Comparison of ENCODE assay signal across 4 cellular contexts in the genomic region with DNA sequence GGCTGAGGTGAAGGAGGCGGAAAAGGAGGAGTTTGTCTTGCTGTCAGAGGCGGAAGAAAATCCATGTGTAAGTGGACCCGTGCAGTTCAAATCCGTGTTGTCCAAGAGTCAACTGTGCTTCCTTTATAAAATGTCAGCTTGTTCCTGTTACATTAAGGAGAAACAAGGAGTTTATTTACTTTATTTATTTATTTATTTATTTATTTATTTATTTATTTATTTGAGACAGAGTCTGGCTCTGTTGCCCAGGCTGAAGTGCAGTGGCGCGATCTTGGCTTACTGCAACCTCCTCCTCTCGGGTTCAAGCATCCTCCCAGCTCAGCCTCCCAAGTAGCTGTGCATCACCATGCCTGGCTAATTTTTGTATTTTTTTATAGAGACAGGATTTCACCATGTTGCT.
DNase-seq lines count a peak whose midpoint lies in the region; ATAC-seq, FAIRE-seq and TF ChIP-seq lines count a peak whose summit lies in the region.
"Not testable (repeated sequence)": the region's sequence is repeated elsewhere in the genome, so short reads cannot be mapped to it uniquely, and the experiment has no call there.

No MANE protein-coding gene starts in this region.

- not testable (repeated sequence) for H3K27me3 ChIP-seq in H9 (ENCODE audit: insufficient read depth, low read length)

- not testable (repeated sequence) for H3K9ac ChIP-seq in H9 (ENCODE audit: extremely low read depth, insufficient read length, low read length)

- not testable (repeated sequence) for H3T11ph ChIP-seq in H9 (ENCODE audit: low read length)

- not testable (repeated sequence) for H3K4ac ChIP-seq in H9 (ENCODE audit: low read depth, low read length)

- H2BK15ac ChIP-seq in H9 (ENCODE audit: low read depth, low read length) = not testable (repeated sequence)

- not testable (repeated sequence) for H3K9me3 Mint-ChIP-seq in H9, WTC11

- not testable (repeated sequence) for FAIRE-seq in A549 (lab: Jason Lieb, UNC)

- not testable (repeated sequence) for H3K4me2 ChIP-seq in A549; H9 (ENCODE audit: insufficient read depth, insufficient read length, low read length)

- H3K56ac ChIP-seq in H9 (ENCODE audit: insufficient read length, low read depth, low read length) = not testable (repeated sequence)

- not testable (repeated sequence) for H2BK120ac ChIP-seq in H9 (ENCODE audit: low read depth, low read length, poor library complexity, severe bottlenecking)

- CTCF ChIA-PET in A549 (lab: Yijun Ruan, JAX) = interaction anchor here (1.4 kb wide), 1 partner anchor 11 kb away, joined by 3 read pairs; no protein-coding TSS in a partner anchor
- CTCF ChIA-PET in HEK293 (lab: Yijun Ruan, JAX) = interaction anchor here (1.9 kb wide), 1 partner anchor 26 kb away, joined by 5 read pairs; no protein-coding TSS in a partner anchor
- CTCF ChIA-PET in WTC11 (lab: Charles Lee) = not testable (repeated sequence)

- not testable (repeated sequence) for H2AFZ ChIP-seq in H9 (ENCODE audit: low read length)

- H2BK20ac ChIP-seq in H9 (ENCODE audit: low read depth, low read length, poor library complexity, severe bottlenecking) = not testable (repeated sequence)

- not testable (repeated sequence) for H3K9me3 ChIP-seq in A549; H9 (ENCODE audit: control insufficient read depth, low read depth, low read length); HEK293 (ENCODE audit: control insufficient read depth, insufficient read depth, low read depth, low read length)

- not testable (repeated sequence) for H3K4me1 ChIP-seq in A549; H9 (ENCODE audit: insufficient read depth, low read length); HEK293 (ENCODE audit: control insufficient read depth, insufficient read depth, low read length)

- H4K91ac ChIP-seq in H9 (ENCODE audit: insufficient read length, low read depth, low read length) = not testable (repeated sequence)

- H3K23me2 ChIP-seq in H9 (ENCODE audit: insufficient read length, low read depth, low read length, poor library complexity, severe bottlenecking) = not testable (repeated sequence)

- not testable (repeated sequence) for H3K36me3 ChIP-seq in HEK293 (ENCODE audit: control insufficient read depth in 2 of 2, insufficient read depth in 1 of 2, low read length in 2 of 2)

- not testable (repeated sequence) for H4K5ac ChIP-seq in H9 (ENCODE audit: insufficient read length, low read depth, low read length)

- H3K18ac ChIP-seq in H9 (ENCODE audit: insufficient read length, low read depth, low read length) = not testable (repeated sequence)

- not testable (repeated sequence) for H3K4me3 ChIP-seq in A549; HEK293 (ENCODE audit: low read depth, low read length)

- not testable (repeated sequence) for TF ChIP-seq POLR2A in A549 (IDR thresholded peaks at IDR 0.05; ENCODE audit: low read length)

- H3K79me2 ChIP-seq in H9 (ENCODE audit: insufficient read depth, low read length) = not testable (repeated sequence)

- not testable (repeated sequence) for H2BK12ac ChIP-seq in H9 (ENCODE audit: insufficient read length, low read depth, low read length)

- H3K4me3 Mint-ChIP-seq in H9, WTC11: not testable (repeated sequence)

- ATAC-seq in A549, WTC11: not testable (repeated sequence)

- POLR2A ChIA-PET in A549 (lab: Yijun Ruan, JAX); HEK293 (lab: Yijun Ruan, JAX); WTC11 (lab: Charles Lee): not testable (repeated sequence)

- H2AK5ac ChIP-seq in H9 (ENCODE audit: insufficient read length, low read length) = not testable (repeated sequence)

- not testable (repeated sequence) for TF ChIP-seq CTCF in A549 (IDR thresholded peaks at IDR 0.05); H9 (conservative IDR thresholded peaks at IDR 0.05); HEK293 (tag by site-specific recombination; IDR thresholded peaks at IDR 0.05); WTC11 (IDR thresholded peaks at IDR 0.05)

- WGBS in A549 (ENCODE audit: missing lambda C conversion rate) = 93% methylated on average over 7 of the region's 7 CpGs
- WGBS in H9 (ENCODE audit: extremely low coverage, insufficient read length, low lambda C conversion rate) = no CpG with 5 or more reads among the region's 7 CpGs

- not testable (repeated sequence) for TF ChIP-seq EP300 in A549 (IDR thresholded peaks at IDR 0.05)

- not testable (repeated sequence) for H3K27ac ChIP-seq in A549; H9 (ENCODE audit: insufficient read length, low read depth, low read length); HEK293 (ENCODE audit: extremely low read depth, low read depth, low read length)

- H3K14ac ChIP-seq in H9 (ENCODE audit: insufficient read depth, low read length) = not testable (repeated sequence)

- H3K4me1 Mint-ChIP-seq in H9 = peaks cover 30 to 36% of the 10 kb centered on the region in 2 experiments
- H3K4me1 Mint-ChIP-seq in WTC11 = peaks cover 37% of the 10 kb centered on the region

- not testable (repeated sequence) for DNase-seq in A549 (ENCODE audit: low read depth in 1 of 2, low spot score in 1 of 2); H9; WTC11 (ENCODE audit: low spot score)

- not testable (repeated sequence) for H4K20me1 ChIP-seq in H9 (ENCODE audit: control insufficient read depth, insufficient read depth, insufficient read length)

- H4K8ac ChIP-seq in H9 (replicated peaks; ENCODE audit: insufficient read length, low read depth, low read length) = not testable (repeated sequence)

- H3K79me1 ChIP-seq in H9 (ENCODE audit: insufficient read depth, low read depth, low read length, poor library complexity, severe bottlenecking) = not testable (repeated sequence)

- TF ChIP-seq RAD21 in A549 (conservative IDR thresholded peaks at IDR 0.05 in 1 of 2, IDR thresholded peaks at IDR 0.05 in 1 of 2) = not testable (repeated sequence)

- H3K36me3 Mint-ChIP-seq in H9 (ENCODE audit: insufficient read depth in 1 of 3, low read depth in 3 of 3); WTC11: not testable (repeated sequence)

- not testable (repeated sequence) for H3K23ac ChIP-seq in H9 (ENCODE audit: insufficient read length, low read depth, low read length)

- not testable (repeated sequence) for H3K27me3 Mint-ChIP-seq in H9 (ENCODE audit: low read depth); WTC11 (ENCODE audit: low read depth)

- not testable (repeated sequence) for H2BK5ac ChIP-seq in H9 (ENCODE audit: insufficient read length, low read length)

- H3K27ac Mint-ChIP-seq in H9 (0 out of 7 replicates have a peak overlapping the region, but pooled peaks of 2 of the 3 experiments have one; percentile 3 to 62), WTC11 (peak overlapping the region; percentile 23; the same call in 1 of the 2 replicates)

TF ChIP-seq in A549, 52 proteins besides CTCF, POLR2A, EP300 and RAD21:
- TF ChIP-seq ZC3H11A (IDR thresholded peaks at IDR 0.05) = peak; percentile 68

TF ChIP-seq in HEK293, 187 proteins besides CTCF, POLR2A, EP300 and RAD21 (continues in another document):
- TF ChIP-seq ZNF555 (tag by site-specific recombination; conservative IDR thresholded peaks at IDR 0.05) = peak; percentile 26
